14 cellular contexts compared by ENCODE assay signal in genomic region chr18:36831139-36831538, GRCh38. TPM values are rescaled to one million over a fixed set of nuclear protein-coding genes. Genes with fewer than 3 reads are reported as not detected.
DNase-seq lines count a peak whose midpoint lies in the region; ATAC-seq and TF ChIP-seq lines count a peak whose summit lies in the region.
"Had no signal": no experiment of that assay in that cellular context is flagged by ENCODE, and none has a peak within 500 bp of the region (broad histone marks: within the 10 kb centered on the region; RNA-seq: fewer than 3 reads in every experiment).

No MANE protein-coding gene starts in this region.

- intact Hi-C loops in vagina (cut with DNase I), result no loop called here

- no peak overlapping the region for H3K4me3 ChIP-seq in DND-41 (ENCODE audit: low read depth in 1 of 2, low read length in 2 of 2)
- H3K4me3 ChIP-seq in KMS-11 (IDR thresholded peaks at IDR 0.05; ENCODE audit: insufficient read depth, low read depth, low read length), result no peak overlapping the region
- no peak overlapping the region for H3K4me3 ChIP-seq in vagina
- H3K4me3 ChIP-seq: neural progenitor cell had no signal

- ATAC-seq in DND-41 (ENCODE audit: insufficient read depth, low read depth) (no peak), memory B cell (ENCODE audit: low read depth) (no peak), GM18505 (IDR thresholded peaks at IDR 0.05; ENCODE audit: unreplicated experiment) (no peak), HG02678 (IDR thresholded peaks at IDR 0.05; ENCODE audit: unreplicated experiment) (no peak)

- TF ChIP-seq CTCF in DND-41 (IDR thresholded peaks at IDR 0.05; ENCODE audit: borderline replicate concordance, extremely low read depth, low read length, poor library complexity, severe bottlenecking) (no peak), KMS-11 (conservative IDR thresholded peaks at IDR 0.05; ENCODE audit: low read depth, low read length) (no peak), vagina (IDR thresholded peaks at IDR 0.05) (no peak)

- H3K27me3 Mint-ChIP-seq in memory B cell, result no peaks in the 10 kb centered on the region
- H3K27me3 Mint-ChIP-seq: dendritic cell treated with granulocyte-macrophage colony-stimulating factor and Interleukin-4, amounts not matched to agents 40 ng/mL and 50 ng/mL, for 4 days had no signal

- peak overlapping the region; percentile 81 for H3K27ac Mint-ChIP-seq in memory B cell
- H3K27ac Mint-ChIP-seq: activated naive CD4-positive, alpha-beta T cell treated with anti-CD3 and anti-CD28 coated beads, Interleukin-2, amount 50 U/mL, for 72 hours; dendritic cell treated with granulocyte-macrophage colony-stimulating factor and Interleukin-4, amounts not matched to agents 40 ng/mL and 50 ng/mL, for 4 days; neural progenitor cell had no signal

- DNase-seq in DND-41 (no peak), astrocyte of the hippocampus (ENCODE audit: low read depth, low spot score) (peak; percentile 15), memory B cell (ENCODE audit: low spot score in 2 of 2) (no peak), vagina (ENCODE audit: extremely low spot score in 2 of 2) (no peak)
- DNase-seq: activated CD4-positive, alpha-beta T cell treated with anti-CD3 and anti-CD28 coated beads, Interleukin-2, amount 50 U/mL, for 48 hours; COR-L47; NCI-H526 treated with DMSO at 0.1 percent for 48 hours; SHP77 had no signal

- TF ChIP-seq POLR2A in vagina (IDR thresholded peaks at IDR 0.05), result no peak
- TF ChIP-seq POLR2A in GM18505 (IDR thresholded peaks at IDR 0.05; ENCODE audit: borderline replicate concordance, extremely low read depth, insufficient read depth, insufficient read length), result no peak

- no peaks in the 10 kb centered on the region for H3K9me3 ChIP-seq in DND-41 (ENCODE audit: insufficient read depth, low read length, severe bottlenecking)
- H3K9me3 ChIP-seq in vagina, result no peaks in the 10 kb centered on the region

- H3K27ac ChIP-seq in DND-41 (ENCODE audit: low read length), result no peak overlapping the region
- no peak overlapping the region for H3K27ac ChIP-seq in KMS-11
- no peak overlapping the region for H3K27ac ChIP-seq in vagina
- H3K27ac ChIP-seq: neural progenitor cell had no signal

- peaks cover 26% of the 10 kb centered on the region for H3K4me1 Mint-ChIP-seq in memory B cell

- H3K36me3 Mint-ChIP-seq in memory B cell, result no peaks in the 10 kb centered on the region

- H3K27me3 ChIP-seq in DND-41 (ENCODE audit: insufficient read depth, low read length, poor library complexity), result no peaks in the 10 kb centered on the region
- H3K27me3 ChIP-seq in KMS-11 (ENCODE audit: insufficient read depth, low read depth), result no peaks in the 10 kb centered on the region
- no peaks in the 10 kb centered on the region for H3K27me3 ChIP-seq in vagina
- H3K27me3 ChIP-seq: neural progenitor cell had no signal

- no peak overlapping the region for H3K4me3 Mint-ChIP-seq in memory B cell
- H3K4me3 Mint-ChIP-seq: dendritic cell treated with granulocyte-macrophage colony-stimulating factor and Interleukin-4, amounts not matched to agents 40 ng/mL and 50 ng/mL, for 4 days; neural progenitor cell had no signal

- H4K20me1 ChIP-seq in DND-41 (ENCODE audit: insufficient read depth, low read length), result no peaks in the 10 kb centered on the region
- no peaks in the 10 kb centered on the region for H4K20me1 ChIP-seq in KMS-11 (ENCODE audit: insufficient read depth)

- H3K4me2 ChIP-seq in DND-41 (ENCODE audit: insufficient read depth, low read length) (peak overlapping the region; percentile 91; the same call in 1 of the 2 replicates), KMS-11 (peak overlapping the region; percentile 67; the same call in 1 of the 2 replicates)

- H3K9ac ChIP-seq in DND-41 (ENCODE audit: low read depth, low read length) (no peak overlapping the region), KMS-11 (no peak overlapping the region)
- H3K9ac ChIP-seq: neural progenitor cell had no signal

- H3K9me3 Mint-ChIP-seq in memory B cell, result no peaks in the 10 kb centered on the region
- H3K9me3 Mint-ChIP-seq: activated naive CD4-positive, alpha-beta T cell treated with anti-CD3 and anti-CD28 coated beads, Interleukin-2, amount 50 U/mL, for 72 hours; dendritic cell treated with granulocyte-macrophage colony-stimulating factor and Interleukin-4, amounts not matched to agents 40 ng/mL and 50 ng/mL, for 4 days had no signal

- H3K79me2 ChIP-seq in DND-41 (ENCODE audit: insufficient read depth, low read length) (peaks cover 52% of the 10 kb centered on the region), KMS-11 (ENCODE audit: insufficient read depth, low read depth) (peaks cover 21% of the 10 kb centered on the region)

- H3K4me1 ChIP-seq in DND-41 (ENCODE audit: insufficient read depth, low read length) (peaks cover 41% of the 10 kb centered on the region), KMS-11 (ENCODE audit: low read depth, poor library complexity, severe bottlenecking) (peaks cover 23% of the 10 kb centered on the region), vagina (peaks cover 34% of the 10 kb centered on the region)

- H3K36me3 ChIP-seq in DND-41 (ENCODE audit: insufficient read depth, low read length), result peaks cover 21% of the 10 kb centered on the region
- H3K36me3 ChIP-seq in KMS-11 (ENCODE audit: insufficient read depth), result no peaks in the 10 kb centered on the region
- no peaks in the 10 kb centered on the region for H3K36me3 ChIP-seq in vagina

- no peak overlapping the region for H2AFZ ChIP-seq in DND-41 (ENCODE audit: low read depth, low read length)
- H2AFZ ChIP-seq in KMS-11 (ENCODE audit: low read depth), result no peak overlapping the region
- H2AFZ ChIP-seq: neural progenitor cell had no signal

RNA-seq across cellular contexts. Expression of gene KIAA1328, which starts 2.2 kb away (rescaled TPM):
- total RNA-seq in vagina, result 17.2 TPM

RNA-seq across cellular contexts. Expression of gene TPGS2, which starts 2.3 kb away (rescaled TPM):
- total RNA-seq in vagina, result 171 TPM
